11 cellular contexts compared by ENCODE assay signal in the genomic region with DNA sequence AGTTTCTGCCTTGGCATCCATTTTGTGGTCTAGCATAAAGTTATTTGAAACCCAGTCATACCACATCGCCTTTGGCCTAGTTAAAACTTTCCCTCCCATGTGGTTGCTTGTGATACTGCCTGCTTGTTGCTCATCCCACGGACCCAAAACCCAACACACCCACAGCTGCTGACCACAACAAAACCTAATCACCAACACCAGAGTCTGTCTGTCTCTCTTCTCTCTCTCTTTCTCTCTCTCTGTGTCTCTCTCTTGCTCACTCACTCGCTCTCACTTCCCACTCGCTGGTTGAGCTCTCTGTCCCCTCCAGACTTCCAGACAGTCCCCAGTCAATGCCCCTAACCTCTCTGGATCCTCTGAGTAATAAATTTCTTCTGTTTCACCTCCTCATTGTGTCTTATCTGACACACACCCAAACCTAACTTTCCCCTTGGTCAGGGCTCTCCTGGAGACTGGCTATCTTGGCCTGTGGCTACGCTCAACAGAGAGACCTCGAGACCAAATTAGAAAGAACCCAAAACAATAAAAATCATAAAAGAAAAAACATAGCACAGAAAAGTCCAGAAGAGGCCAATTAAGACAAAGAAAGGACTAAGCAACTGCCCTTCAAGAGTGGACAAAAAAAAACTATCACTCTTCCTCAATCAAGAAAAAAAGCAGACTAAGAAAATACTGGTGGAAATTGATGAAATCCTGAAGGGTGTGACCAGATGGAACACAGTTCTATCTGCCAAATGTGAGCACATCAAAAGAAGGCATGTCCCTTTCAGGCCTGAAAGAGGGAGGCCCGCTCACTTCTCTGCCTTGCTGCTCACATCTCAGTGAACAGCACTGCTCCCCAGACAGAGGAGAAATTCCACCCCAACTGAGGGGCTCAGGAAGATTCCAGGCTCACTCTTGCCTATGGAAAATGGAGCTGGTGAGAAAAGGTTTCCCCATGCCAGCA. TPM values are rescaled to one million over a fixed set of nuclear protein-coding genes. Genes with fewer than 3 reads are reported as not detected.
DNase-seq lines count a peak whose midpoint lies in the region; ATAC-seq, FAIRE-seq and TF ChIP-seq lines count a peak whose summit lies in the region.
"Had no signal": no experiment of that assay in that cellular context is flagged by ENCODE, and none has a peak within 500 bp of the region (broad histone marks: within the 10 kb centered on the region; RNA-seq: fewer than 3 reads in every experiment).

No MANE protein-coding gene starts in this region.

- no peak for DNase-seq in activated naive CD4-positive, alpha-beta T cell treated with anti-CD3 and anti-CD28 coated beads, Interleukin-2, amount 10 ng/mL, durations not matched to agents 7 days and 5 days
- peak; percentile 25 for DNase-seq in M059J (ENCODE audit: low read depth)
- DNase-seq in choroid plexus epithelial cell (ENCODE audit: low read depth) = peak; percentile 46
- peak; percentile 71 for DNase-seq in stimulated activated naive CD8-positive, alpha-beta T cell treated with anti-CD3 and anti-CD28 coated beads, Interleukin-15, Interleukin-2, amounts not matched to agents 100 U/mL and 50 U/mL, for 24 hours
- no peak for DNase-seq in progenitor cell of endocrine pancreas (ENCODE audit: low spot score, unreplicated experiment)
- no peak for DNase-seq in NOMO-1 treated with DMSO at 0.1 percent for 48 hours (lab: John Stamatoyannopoulos, UW; ENCODE audit: unreplicated experiment)
- DNase-seq in D721Med (ENCODE audit: insufficient read length, low spot score) = no peak
- DNase-seq: C1 segment of cervical spinal cord, H7, lower lobe of right lung had no signal

- no peaks in the 10 kb centered on the region for H3K27me3 Mint-ChIP-seq in activated naive CD4-positive, alpha-beta T cell treated with anti-CD3 and anti-CD28 coated beads, Interleukin-2, amount 50 U/mL, for 24 hours
- H3K27me3 Mint-ChIP-seq in activated naive CD4-positive, alpha-beta T cell treated with anti-CD3 and anti-CD28 coated beads, Interleukin-2, amount 10 ng/mL, durations not matched to agents 7 days and 5 days = no peaks in the 10 kb centered on the region
- peaks cover 3% of the 10 kb centered on the region for H3K27me3 Mint-ChIP-seq in progenitor cell of endocrine pancreas

- FAIRE-seq in D721Med (lab: Jason Lieb, UNC) = no peak

- H3K4me1 Mint-ChIP-seq in activated naive CD4-positive, alpha-beta T cell treated with anti-CD3 and anti-CD28 coated beads, Interleukin-2, amount 50 U/mL, for 24 hours = peaks cover 22% of the 10 kb centered on the region
- H3K4me1 Mint-ChIP-seq in activated naive CD4-positive, alpha-beta T cell treated with anti-CD3 and anti-CD28 coated beads, Interleukin-2, amount 10 ng/mL, durations not matched to agents 7 days and 5 days = peaks cover 5% of the 10 kb centered on the region
- H3K4me1 Mint-ChIP-seq in progenitor cell of endocrine pancreas (ENCODE audit: low read depth) = no peaks in the 10 kb centered on the region

- H3K9me3 Mint-ChIP-seq in activated naive CD4-positive, alpha-beta T cell treated with anti-CD3 and anti-CD28 coated beads, Interleukin-2, amount 50 U/mL, for 24 hours = peaks cover 4% of the 10 kb centered on the region
- H3K9me3 Mint-ChIP-seq in activated naive CD4-positive, alpha-beta T cell treated with anti-CD3 and anti-CD28 coated beads, Interleukin-2, amount 10 ng/mL, durations not matched to agents 7 days and 5 days = no peaks in the 10 kb centered on the region
- peaks cover under 1% of the 10 kb centered on the region for H3K9me3 Mint-ChIP-seq in progenitor cell of endocrine pancreas (ENCODE audit: low read depth)

- ATAC-seq in stimulated activated naive CD8-positive, alpha-beta T cell treated with anti-CD3 and anti-CD28 coated beads, Interleukin-15, Interleukin-2, amounts not matched to agents 100 U/mL and 50 U/mL, for 24 hours = peak; percentile 94
- ATAC-seq: lower lobe of right lung had no signal

- CTCF ChIA-PET in activated naive CD4-positive, alpha-beta T cell treated with anti-CD3 and anti-CD28 coated beads, Interleukin-2, amount 10 ng/mL, durations not matched to agents 7 days and 5 days (lab: Charles Lee) = no interaction called here

- peak overlapping the region; percentile 69 for H3K27ac Mint-ChIP-seq in activated naive CD4-positive, alpha-beta T cell treated with anti-CD3 and anti-CD28 coated beads, Interleukin-2, amount 50 U/mL, for 24 hours
- no peak overlapping the region for H3K27ac Mint-ChIP-seq in activated naive CD4-positive, alpha-beta T cell treated with anti-CD3 and anti-CD28 coated beads, Interleukin-2, amount 10 ng/mL, durations not matched to agents 7 days and 5 days
- no peak overlapping the region for H3K27ac Mint-ChIP-seq in progenitor cell of endocrine pancreas

- H3K36me3 Mint-ChIP-seq in activated naive CD4-positive, alpha-beta T cell treated with anti-CD3 and anti-CD28 coated beads, Interleukin-2, amount 50 U/mL, for 24 hours = peaks cover 17% of the 10 kb centered on the region
- no peaks in the 10 kb centered on the region for H3K36me3 Mint-ChIP-seq in activated naive CD4-positive, alpha-beta T cell treated with anti-CD3 and anti-CD28 coated beads, Interleukin-2, amount 10 ng/mL, durations not matched to agents 7 days and 5 days
- no peaks in the 10 kb centered on the region for H3K36me3 Mint-ChIP-seq in progenitor cell of endocrine pancreas (ENCODE audit: insufficient read depth)

- TF ChIP-seq CTCF in choroid plexus epithelial cell (conservative IDR thresholded peaks at IDR 0.05; ENCODE audit: low read depth, low read length) = no peak
- no peak for TF ChIP-seq CTCF in progenitor cell of endocrine pancreas (IDR thresholded peaks at IDR 0.05; ENCODE audit: unreplicated experiment)
- TF ChIP-seq CTCF in D721Med (IDR thresholded peaks at IDR 0.05; ENCODE audit: insufficient read depth, missing control alignments) = no peak

- H3K4me3 ChIP-seq in choroid plexus epithelial cell (ENCODE audit: low read depth, low read length) = no peak overlapping the region
- H3K4me3 ChIP-seq: lower lobe of right lung had no signal

- H3K4me3 Mint-ChIP-seq in activated naive CD4-positive, alpha-beta T cell treated with anti-CD3 and anti-CD28 coated beads, Interleukin-2, amount 50 U/mL, for 24 hours = no peak overlapping the region
- no peak overlapping the region for H3K4me3 Mint-ChIP-seq in activated naive CD4-positive, alpha-beta T cell treated with anti-CD3 and anti-CD28 coated beads, Interleukin-2, amount 10 ng/mL, durations not matched to agents 7 days and 5 days
- no peak overlapping the region for H3K4me3 Mint-ChIP-seq in progenitor cell of endocrine pancreas (ENCODE audit: low read depth)

RNA-seq across cellular contexts. Expression of gene TTLL11, which starts 41.4 kb away (rescaled TPM):
- total RNA-seq in M059J (2014; rRNA removed; shearing (Covaris generic)) = 3.9 and 4.7 TPM in 2 replicates
- 5.3 and 5.5 TPM in 2 replicates for total RNA-seq in progenitor cell of endocrine pancreas

Comparison
In these comparisons a context has a peak if more than half of its experiments do, and no peak if none do; other contexts are left out.
1. DNase-seq: peak in M059J (single experiment), choroid plexus epithelial cell (single experiment) and stimulated activated naive CD8-positive, alpha-beta T cell treated with anti-CD3 and anti-CD28 coated beads, Interleukin-15, Interleukin-2, amounts not matched to agents 100 U/mL and 50 U/mL, for 24 hours (single experiment); none in activated naive CD4-positive, alpha-beta T cell treated with anti-CD3 and anti-CD28 coated beads, Interleukin-2, amount 10 ng/mL, durations not matched to agents 7 days and 5 days (single experiment), progenitor cell of endocrine pancreas (single experiment), NOMO-1 treated with DMSO at 0.1 percent for 48 hours (single experiment) and D721Med (single experiment).